In genomic region chr7:157538321-157538720, GRCh38 we compare ENCODE assay signal across 26 cellular contexts.
"Had no signal": no experiment of that assay in that cellular context is flagged by ENCODE, and none has a peak within 500 bp of the region (broad histone marks: within the 10 kb centered on the region; RNA-seq: fewer than 3 reads in every experiment).

No MANE protein-coding gene starts in this region.

- ATAC-seq: activated T-cell treated with anti-CD3 and anti-CD28 coated beads, Interleukin-2, amount 50 U/mL, for 72 hours; SK-N-SH treated with all-trans-retinoic acid at 6 μM for 48 hours; T-helper 17 cell had no signal

- H3K27me3 ChIP-seq: adrenal gland, Peyer's patch, SJSA1 had no signal

- H3K36me3 ChIP-seq: adrenal gland, breast epithelium, Peyer's patch, SJSA1 had no signal

- H3K9me3 ChIP-seq: adrenal gland, Peyer's patch, SJSA1 had no signal

- DNase-seq: activated B cell treated with CpG ODN at 0.5 μM for 24 hours; activated CD4-positive, alpha-beta memory T cell treated with anti-CD3 and anti-CD28 coated beads for 36 hours; activated CD4-positive, alpha-beta T cell treated with anti-CD3 and anti-CD28 coated beads for 1 hour; activated CD4-positive, alpha-beta T cell treated with anti-CD3 and anti-CD28 coated beads, Interleukin-2, amount 10 ng/mL, durations not matched to agents 24 days and 14 days; activated CD8-positive, alpha-beta memory T cell treated with anti-CD3 and anti-CD28 coated beads for 24 hours; activated naive CD4-positive, alpha-beta T cell treated with anti-CD3 and anti-CD28 coated beads, Interleukin-2, amount 50 U/mL, for 16 hours; activated naive CD8-positive, alpha-beta T cell treated with anti-CD3 and anti-CD28 coated beads, Interleukin-2, amount 10 ng/mL, durations not matched to agents 7 days and 5 days; activated T-cell treated with anti-CD3 and anti-CD28 coated beads, Interleukin-2, amount 50 U/mL, for 72 hours; adrenal gland; anterior cingulate cortex; Kasumi-1; KBM-7; NCI-H1105 treated with DMSO at 0.1 percent for 48 hours; NCI-H1436 treated with DMSO at 0.1 percent for 48 hours; NCI-H187; NCI-H2081; NCI-H446; NCI-H524; SHP77; SW 1271; T-helper 17 cell; T-helper 9 cell had no signal

- H3K4me1 ChIP-seq: adrenal gland, breast epithelium, Peyer's patch, SJSA1 had no signal

- H3K27me3 Mint-ChIP-seq: activated B cell treated with CpG ODN at 0.5 μM for 24 hours; activated CD4-positive, alpha-beta memory T cell treated with anti-CD3 and anti-CD28 coated beads for 36 hours had no signal

- H3K4me3 Mint-ChIP-seq: activated B cell treated with CpG ODN at 0.5 μM for 24 hours; activated CD4-positive, alpha-beta memory T cell treated with anti-CD3 and anti-CD28 coated beads for 36 hours; activated CD4-positive, alpha-beta T cell treated with anti-CD3 and anti-CD28 coated beads, Interleukin-2, amount 10 ng/mL, durations not matched to agents 24 days and 14 days; activated naive CD8-positive, alpha-beta T cell treated with anti-CD3 and anti-CD28 coated beads, Interleukin-2, amount 10 ng/mL, durations not matched to agents 7 days and 5 days; activated T-cell treated with anti-CD3 and anti-CD28 coated beads, Interleukin-2, amount 50 U/mL, for 72 hours; T-helper 17 cell had no signal

- H3K36me3 Mint-ChIP-seq: activated CD4-positive, alpha-beta memory T cell treated with anti-CD3 and anti-CD28 coated beads for 36 hours; activated naive CD8-positive, alpha-beta T cell treated with anti-CD3 and anti-CD28 coated beads, Interleukin-2, amount 10 ng/mL, durations not matched to agents 7 days and 5 days had no signal

- H3K4me1 Mint-ChIP-seq: activated B cell treated with CpG ODN at 0.5 μM for 24 hours; activated CD4-positive, alpha-beta T cell treated with anti-CD3 and anti-CD28 coated beads, Interleukin-2, amount 10 ng/mL, durations not matched to agents 24 days and 14 days; activated naive CD8-positive, alpha-beta T cell treated with anti-CD3 and anti-CD28 coated beads, Interleukin-2, amount 10 ng/mL, durations not matched to agents 7 days and 5 days; T-helper 17 cell had no signal

- H3K27ac Mint-ChIP-seq: activated B cell treated with CpG ODN at 0.5 μM for 24 hours; activated CD4-positive, alpha-beta memory T cell treated with anti-CD3 and anti-CD28 coated beads for 36 hours; activated CD4-positive, alpha-beta T cell treated with anti-CD3 and anti-CD28 coated beads, Interleukin-2, amount 10 ng/mL, durations not matched to agents 24 days and 14 days; activated naive CD8-positive, alpha-beta T cell treated with anti-CD3 and anti-CD28 coated beads, Interleukin-2, amount 10 ng/mL, durations not matched to agents 7 days and 5 days; activated T-cell treated with anti-CD3 and anti-CD28 coated beads, Interleukin-2, amount 50 U/mL, for 72 hours; T-helper 17 cell had no signal

- H3K4me3 ChIP-seq: adrenal gland, breast epithelium, Peyer's patch, SJSA1 had no signal
